Comparison of ENCODE assay signal across 9 cellular contexts in the genomic region with DNA sequence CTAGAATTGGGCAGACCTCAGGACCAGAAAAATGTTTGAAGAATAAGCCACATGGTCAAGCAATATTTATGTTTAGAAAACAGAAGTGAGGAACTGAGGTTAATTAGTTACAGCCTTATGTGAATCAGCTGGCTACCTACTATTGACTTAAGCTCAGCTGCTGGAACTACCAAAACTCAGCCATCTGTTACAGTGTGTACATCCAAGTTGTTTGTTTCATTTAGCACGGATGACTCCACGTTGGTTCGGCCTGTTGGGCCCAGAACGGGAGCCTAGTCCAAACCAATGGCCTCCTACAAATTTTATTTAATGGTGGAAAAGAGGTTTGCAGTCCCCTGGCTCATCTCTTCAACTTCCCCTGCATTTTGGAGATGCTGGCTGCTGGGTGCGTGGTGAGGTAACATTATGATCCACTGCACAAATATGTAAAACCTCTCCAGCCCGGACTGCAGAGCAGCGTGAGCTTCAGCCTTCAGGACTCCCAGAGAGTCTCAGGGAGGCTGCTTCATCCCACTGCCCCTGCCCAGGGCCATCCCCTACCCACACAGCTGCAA.
DNase-seq lines count a peak whose midpoint lies in the region; ATAC-seq and TF ChIP-seq lines count a peak whose summit lies in the region.
"Had no signal": no experiment of that assay in that cellular context is flagged by ENCODE, and none has a peak within 500 bp of the region (broad histone marks: within the 10 kb centered on the region; RNA-seq: fewer than 3 reads in every experiment).

No MANE protein-coding gene starts in this region.

- DNase-seq in RWPE1 (ENCODE audit: low spot score) (peak; percentile 64), hepatocyte (ENCODE audit: low spot score) (peak; percentile 20), DMS153 treated with DMSO at 0.1 percent for 48 hours (lab: John Stamatoyannopoulos, UW; ENCODE audit: unreplicated experiment) (no peak), Kasumi-1 (lab: John Stamatoyannopoulos, UW) (no peak), lower leg skin (ENCODE audit: low spot score in 2 of 2) (no peak)
- DNase-seq in CD8-positive, alpha-beta memory T cell: no peak

- WGBS in hepatocyte (ENCODE audit: low lambda C conversion rate, missing lambda C conversion rate): 66% methylated on average over 7 of the region's 7 CpGs
- 67 to 72% methylated on average over 7 of the region's 7 CpGs for WGBS in lower leg skin, 2 donors

- no peak overlapping the region for H3K4me2 ChIP-seq in hepatocyte

- intact Hi-C loops in lower leg skin (cut with DNase I; ENCODE audit: low total_unique reads): loop anchor here (10.0 kb wide), 1 partner anchor 394 kb away; no protein-coding TSS in a partner anchor

- H2AFZ ChIP-seq in hepatocyte: no peak overlapping the region

- H3K36me3 Mint-ChIP-seq in CD8-positive, alpha-beta memory T cell: no peaks in the 10 kb centered on the region

- no peaks in the 10 kb centered on the region for H3K9me2 ChIP-seq in hepatocyte (replicated peaks; ENCODE audit: insufficient read depth)

- H3K4me3 Mint-ChIP-seq in CD8-positive, alpha-beta memory T cell: no peak overlapping the region

- peaks cover 0 to under 1% (median 0%) of the 10 kb centered on the region in 3 donors for H3K4me1 Mint-ChIP-seq in CD8-positive, alpha-beta memory T cell

- H3K9me3 ChIP-seq in hepatocyte (ENCODE audit: low read depth): no peaks in the 10 kb centered on the region
- H3K9me3 ChIP-seq in CD8-positive, alpha-beta memory T cell (ENCODE audit: low read length): no peaks in the 10 kb centered on the region

- peak overlapping the region in 1 of 8 donors; percentile 26 for H3K27ac Mint-ChIP-seq in CD8-positive, alpha-beta memory T cell

- CTCF ChIA-PET in RWPE1 (lab: Yijun Ruan, JAX): interaction anchor here (0.6 to 0.7 kb wide), 4 partner anchors 23 to 457 kb away, joined by 3 to 5 read pairs (median 4); no protein-coding TSS in a partner anchor
- CTCF ChIA-PET in CD8-positive, alpha-beta memory T cell (lab: Charles Lee): interaction anchor here (1.0 kb wide), 1 partner anchor 17 kb away, joined by 3 read pairs; no protein-coding TSS in a partner anchor

- H3K4me1 ChIP-seq in hepatocyte (ENCODE audit: insufficient read depth): no peaks in the 10 kb centered on the region
- H3K4me1 ChIP-seq in CD8-positive, alpha-beta memory T cell (ENCODE audit: insufficient read depth, low read length): no peaks in the 10 kb centered on the region

- TF ChIP-seq CTCF in RWPE1 (conservative IDR thresholded peaks at IDR 0.05; ENCODE audit: low read depth) (no peak), hepatocyte (IDR thresholded peaks at IDR 0.05; ENCODE audit: poor library complexity) (no peak), lower leg skin (IDR thresholded peaks at IDR 0.05) (no peak)

- no peaks in the 10 kb centered on the region for H3K36me3 ChIP-seq in hepatocyte (replicated peaks; ENCODE audit: insufficient read depth, low read depth)
- no peaks in the 10 kb centered on the region for H3K36me3 ChIP-seq in CD8-positive, alpha-beta memory T cell (ENCODE audit: insufficient read depth, low read length)

- ATAC-seq in GM19025 (IDR thresholded peaks at IDR 0.05; ENCODE audit: low read depth, unreplicated experiment): peak; percentile 72
- ATAC-seq in HG03060 (IDR thresholded peaks at IDR 0.05; ENCODE audit: low read depth, unreplicated experiment): peak; percentile 61

- no peak overlapping the region for H3K4me3 ChIP-seq in hepatocyte
- H3K4me3 ChIP-seq in CD8-positive, alpha-beta memory T cell (ENCODE audit: low read length): no peak overlapping the region
- H3K4me3 ChIP-seq in lower leg skin (ENCODE audit: low read depth, poor library complexity, severe bottlenecking): no peak overlapping the region
- H3K4me3 ChIP-seq: skin epidermis had no signal

- H4K20me1 ChIP-seq in hepatocyte (ENCODE audit: insufficient read depth, poor library complexity, severe bottlenecking): no peaks in the 10 kb centered on the region

- POLR2A ChIA-PET in RWPE1 (lab: Yijun Ruan, JAX; ENCODE audit: low non-redundant PET): no interaction called here
- POLR2A ChIA-PET in CD8-positive, alpha-beta memory T cell (lab: Charles Lee): no interaction called here

- no peaks in the 10 kb centered on the region for H3K9me3 Mint-ChIP-seq in CD8-positive, alpha-beta memory T cell

- H3K27me3 Mint-ChIP-seq in CD8-positive, alpha-beta memory T cell: peaks cover 2 to 5% of the 10 kb centered on the region in 2 donors

- no peaks in the 10 kb centered on the region for H3K27me3 ChIP-seq in hepatocyte
- no peaks in the 10 kb centered on the region for H3K27me3 ChIP-seq in CD8-positive, alpha-beta memory T cell (ENCODE audit: insufficient read depth, low read length, poor library complexity, severe bottlenecking)

- TF ChIP-seq POLR2A in lower leg skin (IDR thresholded peaks at IDR 0.05): no peak

- H3K27ac ChIP-seq in RWPE1: peak overlapping the region; percentile 89
- H3K27ac ChIP-seq in hepatocyte: no peak overlapping the region
- no peak overlapping the region for H3K27ac ChIP-seq in CD8-positive, alpha-beta memory T cell (ENCODE audit: low read depth, low read length)

- H3K79me2 ChIP-seq in hepatocyte: no peaks in the 10 kb centered on the region

Comparison
In these comparisons a context has a peak if more than half of its experiments do, and no peak if none do; other contexts are left out.
1. DNase-seq: peak in RWPE1 (single experiment) and hepatocyte (single experiment); none in CD8-positive, alpha-beta memory T cell (0 of 5), DMS153 treated with DMSO at 0.1 percent for 48 hours (single experiment), Kasumi-1 (0 of 2) and lower leg skin (0 of 2).